In genomic region chr12:15011162-15011561, GRCh38 we compare ENCODE assay signal across 13 cellular contexts. TPM values are rescaled to one million over a fixed set of nuclear protein-coding genes. Genes with fewer than 3 reads are reported as not detected.
DNase-seq lines count a peak whose midpoint lies in the region; ATAC-seq and TF ChIP-seq lines count a peak whose summit lies in the region.
"Had no signal": no experiment of that assay in that cellular context is flagged by ENCODE, and none has a peak within 500 bp of the region (broad histone marks: within the 10 kb centered on the region; RNA-seq: fewer than 3 reads in every experiment).

No MANE protein-coding gene starts in this region.

- H3K27me3 ChIP-seq in right atrium auricular region (no peaks in the 10 kb centered on the region), suprapubic skin (no peaks in the 10 kb centered on the region)

- POLR2A ChIA-PET in activated CD8-positive, alpha-beta T cell treated with anti-CD3 and anti-CD28 coated beads for 36 hours (lab: Charles Lee) = no interaction called here

- CTCF ChIA-PET in activated CD8-positive, alpha-beta T cell treated with anti-CD3 and anti-CD28 coated beads for 36 hours (lab: Charles Lee) = interaction anchor here (0.9 to 1.1 kb wide), 3 partner anchors 9 to 174 kb away, joined by 3 read pairs; no protein-coding TSS in a partner anchor

- TF ChIP-seq CTCF in GM12873 (IDR thresholded peaks at IDR 0.05; ENCODE audit: insufficient read depth, low read depth, low read length, missing control alignments) (peak; percentile 33), HFFc6 (IDR thresholded peaks at IDR 0.05) (peak; percentile 23; the same call in 1 of the 2 replicates), neural crest cell (conservative IDR thresholded peaks at IDR 0.05) (peak; percentile 52), right atrium auricular region (IDR thresholded peaks at IDR 0.05) (no peak), suprapubic skin (IDR thresholded peaks at IDR 0.05) (no peak)
- no peak for TF ChIP-seq CTCF in activated CD8-positive, alpha-beta T cell treated with anti-CD3 and anti-CD28 coated beads for 36 hours (IDR thresholded peaks at IDR 0.05)

- H3K4me1 Mint-ChIP-seq in HFFc6 (ENCODE audit: low read depth) = no peaks in the 10 kb centered on the region
- no peaks in the 10 kb centered on the region for H3K4me1 Mint-ChIP-seq in activated CD8-positive, alpha-beta T cell treated with anti-CD3 and anti-CD28 coated beads for 36 hours (ENCODE audit: low read depth)
- no peaks in the 10 kb centered on the region for H3K4me1 Mint-ChIP-seq in neural crest cell

- no peak for DNase-seq in HFFc6
- peak; percentile 20 for DNase-seq in activated CD8-positive, alpha-beta T cell treated with anti-CD3 and anti-CD28 coated beads for 36 hours
- no peak for DNase-seq in neural crest cell (ENCODE audit: low read depth, low spot score)
- DNase-seq in COR-L47 (lab: John Stamatoyannopoulos, UW) = no peak
- no peak for DNase-seq in right atrium auricular region (ENCODE audit: low spot score)
- DNase-seq in suprapubic skin (ENCODE audit: low spot score in 2 of 2) = no peak
- DNase-seq: activated effector memory CD4-positive, alpha-beta T cell treated with Interleukin-2 at 50 U/mL for 16 hours; left ventricle myocardium inferior; NCI-H524 treated with DMSO at 0.1 percent for 48 hours; stimulated activated naive CD4-positive, alpha-beta T cell treated with Interleukin-2 at 50 U/mL for 16 hours had no signal

- H3K9me3 Mint-ChIP-seq in HFFc6 (no peaks in the 10 kb centered on the region), neural crest cell (peaks cover 2% of the 10 kb centered on the region)
- H3K9me3 Mint-ChIP-seq in activated CD8-positive, alpha-beta T cell treated with anti-CD3 and anti-CD28 coated beads for 36 hours = no peaks in the 10 kb centered on the region

- TF ChIP-seq EP300 in suprapubic skin (IDR thresholded peaks at IDR 0.05) = no peak

- H3K4me1 ChIP-seq in right atrium auricular region = no peaks in the 10 kb centered on the region
- no peaks in the 10 kb centered on the region for H3K4me1 ChIP-seq in suprapubic skin
- H3K4me1 ChIP-seq: left ventricle myocardium inferior had no signal

- H3K27ac ChIP-seq in right atrium auricular region (no peak overlapping the region), suprapubic skin (no peak overlapping the region)
- H3K27ac ChIP-seq: left ventricle myocardium inferior had no signal

- H3K4me3 ChIP-seq in right atrium auricular region = no peak overlapping the region
- H3K4me3 ChIP-seq in suprapubic skin = no peak overlapping the region
- H3K4me3 ChIP-seq: left ventricle myocardium inferior had no signal

- no peak for TF ChIP-seq POLR2A in suprapubic skin (IDR thresholded peaks at IDR 0.05)

- no peak overlapping the region for H3K27ac Mint-ChIP-seq in HFFc6
- H3K27ac Mint-ChIP-seq in activated CD8-positive, alpha-beta T cell treated with anti-CD3 and anti-CD28 coated beads for 36 hours = no peak overlapping the region
- H3K27ac Mint-ChIP-seq in neural crest cell (ENCODE audit: unreplicated experiment) = no peak overlapping the region

- intact Hi-C loops in activated CD8-positive, alpha-beta T cell treated with anti-CD3 and anti-CD28 coated beads for 36 hours (cut with micrococcal nuclease) = no loop called here

- H3K9me3 ChIP-seq in right atrium auricular region (no peaks in the 10 kb centered on the region), suprapubic skin (no peaks in the 10 kb centered on the region)
- H3K9me3 ChIP-seq: left ventricle myocardium inferior had no signal

- H3K36me3 ChIP-seq in right atrium auricular region (no peaks in the 10 kb centered on the region), suprapubic skin (no peaks in the 10 kb centered on the region)
- H3K36me3 ChIP-seq: left ventricle myocardium inferior had no signal

- no peaks in the 10 kb centered on the region for H3K36me3 Mint-ChIP-seq in HFFc6 (ENCODE audit: low read depth)
- no peaks in the 10 kb centered on the region for H3K36me3 Mint-ChIP-seq in activated CD8-positive, alpha-beta T cell treated with anti-CD3 and anti-CD28 coated beads for 36 hours (ENCODE audit: low read depth)
- no peaks in the 10 kb centered on the region for H3K36me3 Mint-ChIP-seq in neural crest cell (ENCODE audit: low read depth)

- H3K4me3 Mint-ChIP-seq in HFFc6 (no peak overlapping the region), neural crest cell (no peak overlapping the region)
- H3K4me3 Mint-ChIP-seq in activated CD8-positive, alpha-beta T cell treated with anti-CD3 and anti-CD28 coated beads for 36 hours = no peak overlapping the region

- ATAC-seq in activated CD8-positive, alpha-beta T cell treated with anti-CD3 and anti-CD28 coated beads for 36 hours = peak; percentile 49
- no peak for ATAC-seq in GM18517 (IDR thresholded peaks at IDR 0.05; ENCODE audit: unreplicated experiment)

- peaks cover 2% of the 10 kb centered on the region; the same call in 1 of the 2 replicates for H3K27me3 Mint-ChIP-seq in HFFc6 (ENCODE audit: insufficient read depth)
- H3K27me3 Mint-ChIP-seq in activated CD8-positive, alpha-beta T cell treated with anti-CD3 and anti-CD28 coated beads for 36 hours = peaks cover 11% of the 10 kb centered on the region
- H3K27me3 Mint-ChIP-seq in neural crest cell (ENCODE audit: low read depth) = no peaks in the 10 kb centered on the region

RNA-seq across cellular contexts. Expression of gene PDE6H, which starts 38.3 kb away (rescaled TPM):
- not detected for total RNA-seq in HFFc6 (2021; fragmentation: NEBNext Ultra II Directional; extraction: Animal tissue kit (Norgen Biotek cat#: 25700))
- total RNA-seq in activated CD8-positive, alpha-beta T cell treated with anti-CD3 and anti-CD28 coated beads for 36 hours = not detected
- total RNA-seq in neural crest cell (not detected in 2 replicates), right atrium auricular region (not detected), suprapubic skin (not detected)
- total RNA-seq: HT1080, left ventricle myocardium inferior had no signal

RNA-seq across cellular contexts. Expression of gene ARHGDIB, which starts 49.8 kb away (rescaled TPM):
- total RNA-seq in HFFc6 (2021; fragmentation: NEBNext Ultra II Directional; extraction: Animal tissue kit (Norgen Biotek cat#: 25700)) = 1 to 10 TPM in 4 of 6 experiments, under 1 TPM in 2; 0.76 to 4.8 (median 3.0) TPM
- 100 to 1,000 TPM; 765 to 771 TPM for total RNA-seq in activated CD8-positive, alpha-beta T cell treated with anti-CD3 and anti-CD28 coated beads for 36 hours
- total RNA-seq in neural crest cell (1.2 and 1.5 TPM in 2 replicates), right atrium auricular region (100 to 1,000 TPM in 1 of 2 donors, 10 to 100 TPM in 1; 69.5 to 124 TPM), suprapubic skin (100 to 1,000 TPM in 1 of 4 donors, 10 to 100 TPM in 3; 74.7 to 109 (median 85.4) TPM)

Comparison
In these comparisons a context has a peak if more than half of its experiments do, and no peak if none do; other contexts are left out.
1. CTCF ChIP-seq: peak in GM12873 (single experiment), HFFc6 (single experiment) and neural crest cell (single experiment); none in activated CD8-positive, alpha-beta T cell treated with anti-CD3 and anti-CD28 coated beads for 36 hours (single experiment), right atrium auricular region (0 of 2) and suprapubic skin (0 of 2).
2. RNA of gene ARHGDIB, which starts 49.8 kb away (total RNA-seq): 765 to 771 TPM in activated CD8-positive, alpha-beta T cell treated with anti-CD3 and anti-CD28 coated beads for 36 hours, 69.5 to 124 TPM in right atrium auricular region and 74.7 to 109 TPM in suprapubic skin; 0.76 to 4.8 TPM in HFFc6 and 1.2 to 1.5 TPM in neural crest cell; every median in the first group is over 10 times any median in the second.